9 cellular contexts compared by ENCODE assay signal in genomic region chr10:30348378-30348776, GRCh38. TPM values are rescaled to one million over a fixed set of nuclear protein-coding genes. Genes with fewer than 3 reads are reported as not detected.
DNase-seq lines count a peak whose midpoint lies in the region; ATAC-seq, FAIRE-seq and TF ChIP-seq lines count a peak whose summit lies in the region.
"Had no signal": no experiment of that assay in that cellular context is flagged by ENCODE, and none has a peak within 500 bp of the region (broad histone marks: within the 10 kb centered on the region; RNA-seq: fewer than 3 reads in every experiment).

No MANE protein-coding gene starts in this region.

- BruUV-seq in K562 (replicated peaks; lab: Mats Ljungman, UMichigan), result no TSS peak

- WGBS in K562 (ENCODE audit: insufficient coverage, low coverage, missing lambda C conversion rate), result 0% methylated on average over 9 of the region's 9 CpGs

- peaks cover 57% of the 10 kb centered on the region for H3K79me2 ChIP-seq in K562 (ENCODE audit: control insufficient read depth, insufficient read depth, low read length)

- no peak for TF ChIP-seq EP300 in K562 (IDR thresholded peaks at IDR 0.05; ENCODE audit: low read length)

- no peak for DNase-seq in K562 (ENCODE audit: extremely low read depth in 1 of 4, low spot score in 3 of 4)
- no peak for DNase-seq in SHP77 (lab: John Stamatoyannopoulos, UW)
- DNase-seq in SHP77 treated with DMSO at 0.1 percent for 48 hours (lab: John Stamatoyannopoulos, UW), result no peak
- DNase-seq in HK-2 (ENCODE audit: unreplicated experiment), result no peak
- no peak for DNase-seq in NCI-H524 (lab: John Stamatoyannopoulos, UW)

- H3K9me3 ChIP-seq in K562 (replicated peaks; ENCODE audit: control insufficient read depth, insufficient read depth, low read depth, low read length) (no peaks in the 10 kb centered on the region; the same call in 1 of the 2 replicates), mononuclear cell (ENCODE audit: low read depth, low read length) (no peaks in the 10 kb centered on the region)

- H4K20me1 ChIP-seq in K562 (replicated peaks; ENCODE audit: control insufficient read depth, insufficient read depth, low read length), result peaks cover 17% of the 10 kb centered on the region

- peak; percentile 21 for ATAC-seq in GM18517 (IDR thresholded peaks at IDR 0.05; ENCODE audit: unreplicated experiment)
- ATAC-seq in HG03025 (IDR thresholded peaks at IDR 0.05; ENCODE audit: low FRiP score, unreplicated experiment), result peak; percentile 12
- no peak; the same call in 2 of the 3 replicates for ATAC-seq in K562

- H2AFZ ChIP-seq in K562 (ENCODE audit: low read depth, low read length), result peak overlapping the region; percentile 99

- H3K27ac ChIP-seq in K562 (ENCODE audit: extremely low read depth, low read depth, low read length), result peak overlapping the region; percentile 94

- H3K4me1 ChIP-seq in K562 (replicated peaks in 1 of 2; ENCODE audit: control insufficient read depth in 2 of 2, insufficient read depth in 2 of 2, low read length in 2 of 2) (peaks cover 6 to 12% of the 10 kb centered on the region in 2 experiments; a peak in 2 of 5 replicates), mononuclear cell (ENCODE audit: insufficient read depth, low read length) (peaks cover 18% of the 10 kb centered on the region)

- CTCF ChIA-PET in K562 (lab: Yijun Ruan, JAX; ENCODE audit: low intra/inter-chr PET ratio), result no interaction called here

- no peak for TF ChIP-seq POLR2A in K562 (conservative IDR thresholded peaks at IDR 0.05)

- POLR2A ChIA-PET in K562 (lab: Yijun Ruan, JAX), result interaction anchor here (1.2 to 2.0 kb wide), 3 partner anchors 11 to 313 kb away, joined by 3 to 9 read pairs (median 8); no protein-coding TSS in a partner anchor

- in situ Hi-C loops in K562 (cut with MboI), result no loop called here

- intact Hi-C loops in K562 (cut with micrococcal nuclease), result no loop called here

- H3K9me1 ChIP-seq in K562 (ENCODE audit: control insufficient read depth, insufficient read depth, low read length), result no peaks in the 10 kb centered on the region

- TF ChIP-seq CTCF in K562 (IDR thresholded peaks at IDR 0.05 in 2 of 3, conservative IDR thresholded peaks at IDR 0.05 in 1 of 3; ENCODE audit: insufficient read depth in 2 of 3, low read depth in 1 of 3, low read length in 3 of 3), result no peak

- H3K4me3 ChIP-seq in K562, result peak overlapping the region; percentile 83
- H3K4me3 ChIP-seq in mononuclear cell (ENCODE audit: low read length), result peak overlapping the region; percentile 91

- H3K27me3 ChIP-seq in K562 (ENCODE audit: control insufficient read depth in 2 of 2, insufficient read depth in 2 of 2, low read length in 2 of 2), result no peaks in the 10 kb centered on the region
- no peaks in the 10 kb centered on the region for H3K27me3 ChIP-seq in mononuclear cell (ENCODE audit: insufficient read depth, low read length)

- peak overlapping the region; percentile 95 for H3K4me2 ChIP-seq in K562 (ENCODE audit: insufficient read depth, low read length)

- H3K36me3 ChIP-seq in K562 (ENCODE audit: control insufficient read depth, insufficient read depth, low read length), result peaks cover 31% of the 10 kb centered on the region

- no peak for FAIRE-seq in K562 (lab: Jason Lieb, UNC)
- FAIRE-seq: TTC549 had no signal

- no peak for TF ChIP-seq RAD21 in K562 (CRISPR knock-in tag; conservative IDR thresholded peaks at IDR 0.05 in 1 of 2, IDR thresholded peaks at IDR 0.05 in 1 of 2)

- peak overlapping the region; percentile 95 for H3K9ac ChIP-seq in K562 (ENCODE audit: insufficient read depth in 1 of 2, low read depth in 2 of 2, low read length in 2 of 2)

TF ChIP-seq in K562, 482 proteins besides CTCF, POLR2A, EP300 and RAD21:
- TF ChIP-seq KDM1A (IDR thresholded peaks at IDR 0.05), result 0 out of 4 replicates have a peak, but pooled peaks of 1 of the 2 experiments have one; percentile 13
- no peak for TF ChIP-seq SUPT5H (IDR thresholded peaks at IDR 0.05)
- no peak for TF ChIP-seq NR2C1 (IDR thresholded peaks at IDR 0.05)
- TF ChIP-seq NR2C1 (tag; IDR thresholded peaks at IDR 0.05), result no peak
- no peak for TF ChIP-seq HNRNPL (IDR thresholded peaks at IDR 0.05; ENCODE audit: low read depth, low read length)
- no peak for TF ChIP-seq CBX1 (IDR thresholded peaks at IDR 0.05; ENCODE audit: low read depth)
- TF ChIP-seq DPF2 (IDR thresholded peaks at IDR 0.05), result no peak
TF ChIP-seq in K562: peak in this region for 1.

RNA-seq across cellular contexts. Expression of gene MTPAP, which starts 0.7 kb away (rescaled TPM):
- total RNA-seq in K562 (2011; cell fraction: chromatin; rRNA removed; ENCODE audit: low replicate concordance), result 36.5 and 101 TPM in 2 replicates
- total RNA-seq in K562 (2011; cell fraction: nucleolus; rRNA removed), result 15.0 and 17.2 TPM in 2 replicates
- 32.3 and 33.9 TPM in 2 replicates for total RNA-seq in K562 (2011; cell fraction: nucleoplasm; rRNA removed)
- total RNA-seq in K562 (2014; rRNA removed) (11.8 and 12.0 TPM in 2 replicates), K562 (2014; rRNA removed; fragmentation: Illumina TruSeq; extraction: Trizol) (31.6 and 36.4 TPM in 2 replicates), K562 (2015; rRNA removed; fragmentation: Illumina TruSeq; extraction: Trizol) (20.6 and 22.6 TPM in 2 replicates), K562 (2021) (36.9 and 37.8 TPM in 2 replicates), mononuclear cell (28.1 TPM)
- polyA plus RNA-seq in K562 (2011; rRNA removed) (20.0 and 21.8 TPM in 2 replicates), K562 (2014; fragmentation: Illumina TruSeq; extraction: Trizol) (26.9 and 28.9 TPM in 2 replicates), K562 (2014; fragmentation: Nextera tagmentation; extraction: Ambion mirVana) (10 to 100 TPM; 48.0 to 67.6 TPM), K562 (2014; rRNA removed) (15.1 and 16.2 TPM in 2 replicates)
- 4.1 and 7.3 TPM in 2 replicates for polyA plus RNA-seq in K562 (2011; cell fraction: cytosol; rRNA removed)
- 10.9 and 17.6 TPM in 2 replicates for polyA plus RNA-seq in K562 (2011; cell fraction: nucleus; rRNA removed)
- 12.8 and 16.3 TPM in 2 replicates for polyA plus RNA-seq in K562 (2012)
- polyA minus RNA-seq in K562 (2011; rRNA and poly(A)+ RNA removed), result 19.8 and 28.5 TPM in 2 replicates
- polyA minus RNA-seq in K562 (2011; cell fraction: cytosol; rRNA and poly(A)+ RNA removed), result 6.2 and 11.0 TPM in 2 replicates
- 5.7 and 19.2 TPM in 2 replicates for polyA minus RNA-seq in K562 (2011; cell fraction: nucleus; rRNA and poly(A)+ RNA removed)
